In the genomic region with DNA sequence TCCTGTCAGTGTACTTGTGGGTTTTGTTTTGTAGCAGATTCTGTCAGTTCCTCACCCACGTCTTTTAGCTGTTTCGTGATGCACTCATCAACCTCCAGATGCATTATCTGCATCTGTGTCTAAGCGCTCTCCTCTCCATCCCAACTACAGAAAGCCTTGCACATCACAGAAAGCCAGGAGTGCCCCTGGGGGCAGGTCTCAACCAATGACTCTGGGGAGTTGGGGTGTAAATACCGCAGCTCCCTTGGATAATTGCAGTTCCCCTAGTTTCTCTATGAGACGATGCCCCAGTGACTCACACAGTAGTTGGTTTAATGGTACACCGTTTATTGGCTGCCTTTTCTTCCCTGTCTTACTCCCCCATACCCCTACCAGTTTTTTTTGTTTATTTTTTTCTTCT, we compare ENCODE assay signal across 1 cellular context.
TF ChIP-seq lines count a peak whose summit lies in the region.

No MANE protein-coding gene starts in this region.

TF ChIP-seq in H1, 55 proteins besides CTCF, POLR2A, EP300 and RAD21:
- TF ChIP-seq RNF2 (IDR thresholded peaks at IDR 0.05; ENCODE audit: borderline replicate concordance, low read depth, low read length, missing control alignments, poor library complexity, severe bottlenecking) (no peak), TAF7 (optimal IDR thresholded peaks at IDR 0.05; ENCODE audit: borderline replicate concordance, low read depth, low read length) (no peak), POLR2AphosphoS5 (IDR thresholded peaks at IDR 0.05; ENCODE audit: low read depth, low read length) (no peak), CREB1 (IDR thresholded peaks at IDR 0.05) (no peak), CHD1 (IDR thresholded peaks at IDR 0.05; ENCODE audit: low read depth, low read length) (no peak), MAFK (IDR thresholded peaks at IDR 0.05; ENCODE audit: low read depth, low read length) (no peak), CEBPB (IDR thresholded peaks at IDR 0.05; ENCODE audit: low read depth, low read length) (no peak)
